Comparison of ENCODE assay signal across 1 cellular context in the genomic region with DNA sequence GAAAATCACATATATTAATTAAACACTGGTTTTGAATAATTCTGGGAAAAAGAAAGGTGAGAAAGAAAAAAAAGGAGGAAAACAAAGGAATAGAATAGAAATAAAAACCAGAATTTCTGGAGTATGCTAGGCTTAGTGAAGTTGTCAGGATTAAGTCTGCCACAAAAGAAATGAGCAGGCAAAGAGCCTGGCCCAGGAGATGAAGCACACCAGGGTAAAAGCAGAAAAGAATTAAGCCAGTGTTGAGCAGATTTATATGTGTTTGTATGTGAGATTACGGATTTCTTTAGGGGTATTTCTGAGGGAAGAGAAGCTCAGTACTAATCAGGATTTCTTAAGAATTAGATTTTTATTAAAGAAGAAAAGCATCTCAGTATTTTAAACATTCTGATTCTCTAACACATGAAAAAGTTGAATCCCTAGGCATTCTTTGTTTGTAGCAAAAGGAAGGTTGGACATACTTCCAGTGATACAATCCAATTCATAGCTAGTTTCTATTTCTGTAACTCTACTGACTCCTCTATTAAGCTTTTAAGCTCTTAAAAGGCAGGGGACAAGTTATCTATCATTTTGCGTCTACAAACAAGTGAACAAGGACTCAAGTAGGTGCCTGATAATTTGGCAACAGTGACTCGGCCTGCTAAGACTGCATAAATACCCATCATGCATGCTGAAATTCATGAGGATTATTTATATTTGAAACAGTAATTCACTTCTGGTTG.
TF ChIP-seq lines count a peak whose summit lies in the region.

No MANE protein-coding gene starts in this region.

TF ChIP-seq in WTC11, 78 proteins besides CTCF, POLR2A, EP300 and RAD21 (continued from another document):
- TF ChIP-seq ZBTB43 (CRISPR knock-in tag; IDR thresholded peaks at IDR 0.05) = no peak
- no peak for TF ChIP-seq CBFB (CRISPR knock-in tag; IDR thresholded peaks at IDR 0.05; ENCODE audit: low read depth)
- no peak for TF ChIP-seq RORB (CRISPR knock-in tag; IDR thresholded peaks at IDR 0.05)
- no peak for TF ChIP-seq JAZF1 (CRISPR knock-in tag; IDR thresholded peaks at IDR 0.05)
TF ChIP-seq in WTC11: peak in this region for 0.
